In genomic region chr11:119262668-119263351, GRCh38 we compare ENCODE assay signal across 8 cellular contexts. TPM values are rescaled to one million over a fixed set of nuclear protein-coding genes. Genes with fewer than 3 reads are reported as not detected.
A peak's percentile ranks its signal among the peaks of the same experiment; 100 is the strongest.
DNase-seq lines count a peak whose midpoint lies in the region; ATAC-seq and TF ChIP-seq lines count a peak whose summit lies in the region.

No MANE protein-coding gene starts in this region.

- H3K4me1 ChIP-seq in colonic mucosa = no peaks in the 10 kb centered on the region

- no peak overlapping the region for H3K4me3 ChIP-seq in colonic mucosa

- intact Hi-C loops in colonic mucosa (cut with DNase I) = no loop called here

- H3K9me3 ChIP-seq in KOPT-K1 (ENCODE audit: insufficient read depth, low read length, poor library complexity, severe bottlenecking) (no peaks in the 10 kb centered on the region), colonic mucosa (no peaks in the 10 kb centered on the region)

- in situ Hi-C loops in GM13976 (cut with MboI; ENCODE audit: low sequenced_read_pairs, unreplicated experiment) = no loop called here

- no peak overlapping the region for H3K9ac ChIP-seq in colonic mucosa (ENCODE audit: low read depth in 2 of 2, low read length in 2 of 2)

- no peaks in the 10 kb centered on the region for H3K27me3 ChIP-seq in colonic mucosa

- no peak for TF ChIP-seq CTCF in GM13976 (IDR thresholded peaks at IDR 0.05; ENCODE audit: borderline replicate concordance, control extremely low read depth, extremely low read depth, insufficient read depth, missing control alignments)
- TF ChIP-seq CTCF in colonic mucosa (IDR thresholded peaks at IDR 0.05) = no peak

- no peaks in the 10 kb centered on the region for H3K36me3 ChIP-seq in KOPT-K1 (ENCODE audit: insufficient read depth, low read length)
- no peaks in the 10 kb centered on the region for H3K36me3 ChIP-seq in colonic mucosa

- ATAC-seq in HG02885 (IDR thresholded peaks at IDR 0.05; ENCODE audit: poor library complexity, unreplicated experiment) (no peak), GM18861 (IDR thresholded peaks at IDR 0.05; ENCODE audit: unreplicated experiment) (no peak), left lobe of liver (no peak)

- DNase-seq in GM13976 (ENCODE audit: low spot score) (peak; percentile 35), colonic mucosa (no peak), renal cortical epithelial cell (ENCODE audit: low read depth) (peak; percentile 34), hippocampal formation (lab: John Stamatoyannopoulos, UW) (no peak), left lobe of liver (ENCODE audit: low spot score) (no peak)

- H3K27ac ChIP-seq in KOPT-K1 (ENCODE audit: low read depth, low read length, poor library complexity, severe bottlenecking) (peak overlapping the region; percentile 63), colonic mucosa (peak overlapping the region; percentile 17)

RNA-seq across cellular contexts. Expression of gene MCAM, which starts 54.1 kb away (rescaled TPM):
- 10 to 100 TPM in 1 of 2 donors, 1 to 10 TPM in 1; 5.4 to 36.9 TPM for total RNA-seq in colonic mucosa
- total RNA-seq in renal cortical epithelial cell = 559 and 965 TPM in 2 replicates
- 1.5 TPM for total RNA-seq in left lobe of liver

RNA-seq across cellular contexts. Expression of gene CBL, which starts 56.7 kb away (rescaled TPM):
- total RNA-seq in colonic mucosa (10 to 100 TPM; 10.8 to 16.4 TPM), renal cortical epithelial cell (9.0 and 22.8 TPM in 2 replicates), left lobe of liver (3.2 TPM)

Comparison
In these comparisons a context has a peak if more than half of its experiments do, and no peak if none do; other contexts are left out.
1. DNase-seq: peak in GM13976 (single experiment) and renal cortical epithelial cell (single experiment); none in colonic mucosa (single experiment), hippocampal formation (0 of 2) and left lobe of liver (single experiment).
2. RNA of gene MCAM, which starts 54.1 kb away (total RNA-seq): 559 to 965 TPM in renal cortical epithelial cell; 5.4 to 36.9 TPM in colonic mucosa and 1.5 TPM in left lobe of liver (single experiment); every median in the first group is over 10 times any median in the second.